In genomic region chr11:113313601-113314000, GRCh38 we compare ENCODE assay signal across 1 cellular context.
TF ChIP-seq lines count a peak whose summit lies in the region.

No MANE protein-coding gene starts in this region.

TF ChIP-seq in WTC11, 78 proteins besides CTCF, POLR2A, EP300 and RAD21 (continued from another document):
- TF ChIP-seq ZMAT4 (CRISPR knock-in tag; IDR thresholded peaks at IDR 0.05) (no peak), GTF2I (CRISPR knock-in tag; conservative IDR thresholded peaks at IDR 0.05) (no peak)
